In the genomic region with DNA sequence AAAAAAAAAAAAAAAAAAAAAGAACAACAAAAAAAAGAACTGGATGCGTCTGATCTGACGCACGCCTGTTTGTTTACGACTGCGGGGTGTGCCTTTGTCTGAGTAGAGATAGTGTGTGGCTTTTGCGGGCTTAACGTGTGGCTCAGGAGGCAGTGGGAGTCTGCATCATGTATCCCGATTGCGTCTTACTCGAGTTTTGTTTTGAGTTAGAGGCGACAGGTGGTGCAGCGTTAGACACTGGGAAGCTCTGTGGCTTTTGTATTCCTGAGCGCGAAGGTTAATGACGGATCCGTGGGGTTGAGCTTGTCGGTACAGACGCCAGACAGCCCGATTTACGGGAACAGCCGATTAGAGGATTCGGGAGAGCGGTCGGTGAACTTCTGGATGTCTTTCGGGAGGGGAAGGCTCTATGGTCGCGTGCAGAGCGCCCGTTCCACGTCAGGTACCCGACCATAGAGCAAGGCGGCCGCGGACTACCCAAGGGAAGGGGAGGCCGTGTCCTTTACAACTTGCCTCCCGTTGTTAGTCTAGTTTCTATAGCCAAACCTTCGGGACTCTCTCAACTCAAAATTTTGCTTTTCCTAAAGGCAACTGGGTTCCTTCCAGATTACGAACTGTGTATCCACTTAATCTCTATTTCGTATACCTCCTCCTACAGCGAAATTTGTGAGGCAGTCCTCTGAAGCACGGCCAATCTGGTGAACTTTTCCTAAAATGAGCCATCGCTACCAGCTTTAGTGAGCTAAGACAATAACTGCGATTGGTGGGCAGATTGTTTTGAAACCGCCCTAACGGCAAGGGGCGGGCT, we compare ENCODE assay signal across 8 cellular contexts. TPM values are rescaled to one million over a fixed set of nuclear protein-coding genes. Genes with fewer than 3 reads are reported as not detected.
DNase-seq lines count a peak whose midpoint lies in the region; ATAC-seq, FAIRE-seq and TF ChIP-seq lines count a peak whose summit lies in the region.

No MANE protein-coding gene starts in this region.

- H3K27me3 ChIP-seq in astrocyte (ENCODE audit: insufficient read depth, low read length): no peaks in the 10 kb centered on the region
- H3K27me3 ChIP-seq in small intestine (ENCODE audit: control insufficient read depth in 2 of 2, insufficient read depth in 2 of 2, low read length in 2 of 2): no peaks in the 10 kb centered on the region

- TF ChIP-seq CTCF in astrocyte (IDR thresholded peaks at IDR 0.05; ENCODE audit: insufficient read depth, low read depth, low read length): no peak

- H3K9me3 Mint-ChIP-seq in astrocyte (ENCODE audit: unreplicated experiment): no peaks in the 10 kb centered on the region

- DNase-seq in COLO668 (lab: John Stamatoyannopoulos, UW; ENCODE audit: unreplicated experiment) (peak; percentile 61), LHCN-M2 (ENCODE audit: low read depth) (peak; percentile 81), T1000 (lab: John Stamatoyannopoulos, UW) (peak; percentile 37), astrocyte (ENCODE audit: low read depth) (peak; percentile 81), small intestine (peak; percentile 79), KBM-7 (no peak)

- ATAC-seq in GM21381 (IDR thresholded peaks at IDR 0.05; ENCODE audit: unreplicated experiment): peak; percentile 11

- peaks cover 34% of the 10 kb centered on the region for H3K36me3 ChIP-seq in astrocyte (ENCODE audit: insufficient read depth, low read length)
- peaks cover 0 to 2% of the 10 kb centered on the region in 2 donors for H3K36me3 ChIP-seq in small intestine (ENCODE audit: control insufficient read depth in 2 of 2, insufficient read depth in 2 of 2, low read length in 2 of 2)

- peaks cover 28% of the 10 kb centered on the region for H4K20me1 ChIP-seq in astrocyte (ENCODE audit: insufficient read depth, low read length)

- peak overlapping the region; percentile 98 for H3K27ac ChIP-seq in astrocyte (ENCODE audit: low read depth, low read length)
- H3K27ac ChIP-seq in small intestine (ENCODE audit: low read depth in 1 of 2, low read length in 1 of 2): peak overlapping the region; percentile 83 to 100

- H2AFZ ChIP-seq in astrocyte (ENCODE audit: low read depth, low read length): peak overlapping the region; percentile 37

- no peaks in the 10 kb centered on the region for H3K27me3 Mint-ChIP-seq in astrocyte (ENCODE audit: low read depth, unreplicated experiment)

- H3K9me3 ChIP-seq in astrocyte (ENCODE audit: insufficient read depth, low read depth, low read length) (no peaks in the 10 kb centered on the region), small intestine (ENCODE audit: control insufficient read depth, low read depth) (no peaks in the 10 kb centered on the region)

- peak overlapping the region; percentile 88 for H3K4me3 Mint-ChIP-seq in astrocyte (ENCODE audit: unreplicated experiment)

- H3K4me1 ChIP-seq in astrocyte (ENCODE audit: insufficient read depth, low read length) (peaks cover 27% of the 10 kb centered on the region), small intestine (ENCODE audit: control insufficient read depth in 2 of 2, insufficient read depth in 1 of 2, low read depth in 1 of 2, low read length in 1 of 2) (peaks cover 0 to 5% of the 10 kb centered on the region in 2 donors)

- H3K4me1 Mint-ChIP-seq in astrocyte (ENCODE audit: low read depth, unreplicated experiment): peaks cover 21% of the 10 kb centered on the region

- no peak for FAIRE-seq in astrocyte (lab: Jason Lieb, UNC)
- FAIRE-seq in small intestine (lab: Jason Lieb, UNC): no peak

- peak overlapping the region; percentile 82 for H3K4me3 ChIP-seq in astrocyte (ENCODE audit: insufficient read depth, low read depth, low read length)
- peak overlapping the region; percentile 96 for H3K4me3 ChIP-seq in iPS-11a (ENCODE audit: low read depth, low read length)
- peak overlapping the region; percentile 45 to 54 for H3K4me3 ChIP-seq in small intestine (ENCODE audit: low read depth in 1 of 2, low read length in 2 of 2)

- peaks cover 18% of the 10 kb centered on the region for H3K36me3 Mint-ChIP-seq in astrocyte (ENCODE audit: low read depth, unreplicated experiment)

- peak overlapping the region; percentile 99 for H3K9ac ChIP-seq in astrocyte (ENCODE audit: low read length)

- 0% methylated on average over 44 to 46 of the region's 46 CpGs for WGBS in small intestine, 3 donors

- H3K79me2 ChIP-seq in astrocyte (ENCODE audit: insufficient read depth, low read length): peaks cover 51% of the 10 kb centered on the region

- H3K27ac Mint-ChIP-seq in astrocyte (ENCODE audit: unreplicated experiment): peak overlapping the region; percentile 99

- in situ Hi-C loops in KBM-7 (cut with MboI; ENCODE audit: low pct_unique_long_range_greater_than_20kb, low sequenced_read_pairs): no loop called here

- peak overlapping the region; percentile 97 for H3K4me2 ChIP-seq in astrocyte (ENCODE audit: low read length)

RNA-seq across cellular contexts. Expression of gene HNRNPUL1, which starts 0.9 kb away (rescaled TPM):
- total RNA-seq in LHCN-M2 (2014; rRNA removed) (153 and 159 TPM in 2 replicates), astrocyte (164 and 174 TPM in 2 replicates)
- polyA plus RNA-seq in LHCN-M2 (2012): 140 TPM
- 100 to 1,000 TPM in 1 of 3 donors, 10 to 100 TPM in 2; 76.3 to 117 (median 80.8) TPM for polyA plus RNA-seq in small intestine

RNA-seq across cellular contexts. Expression of gene AXL, which starts 44.2 kb away (rescaled TPM):
- total RNA-seq in LHCN-M2 (2014; rRNA removed): 254 and 297 TPM in 2 replicates
- polyA plus RNA-seq in LHCN-M2 (2012): 263 TPM
- total RNA-seq in astrocyte: 134 and 156 TPM in 2 replicates
- 10 to 100 TPM in 1 of 3 donors, 1 to 10 TPM in 1, under 1 TPM in 1; 0.67 to 12.0 (median 2.2) TPM for polyA plus RNA-seq in small intestine

RNA-seq across cellular contexts. Expression of gene CCDC97, which starts 46.7 kb away (rescaled TPM):
- total RNA-seq in LHCN-M2 (2014; rRNA removed) (10.2 and 15.3 TPM in 2 replicates), astrocyte (15.2 and 18.1 TPM in 2 replicates)
- 16.8 TPM for polyA plus RNA-seq in LHCN-M2 (2012)
- polyA plus RNA-seq in small intestine: 10 to 100 TPM; 11.1 to 18.0 (median 11.6) TPM
